ENCODE assay signal across 8 cellular contexts in genomic region chr9:135961277-135961705, GRCh38. TPM values are rescaled to one million over a fixed set of nuclear protein-coding genes. Genes with fewer than 3 reads are reported as not detected.
DNase-seq lines count a peak whose midpoint lies in the region; ATAC-seq, FAIRE-seq and TF ChIP-seq lines count a peak whose summit lies in the region.

UBAC1 (minus strand) TSS chr9:135961373; CDS start chr9:135961162, 211 bp downstream.

- peak; percentile 86 for ATAC-seq in GM21576 (IDR thresholded peaks at IDR 0.05; ENCODE audit: unreplicated experiment)
- peak; percentile 97 for ATAC-seq in mucosa of descending colon

- TF ChIP-seq EP300 in Ishikawa (IDR thresholded peaks at IDR 0.05; ENCODE audit: borderline replicate concordance) = 0 out of 2 replicates have a peak, but pooled peaks have one; percentile 15

- DNase-seq in D721Med (ENCODE audit: insufficient read length, low spot score) (peak; percentile 97), OCI-M1 (lab: John Stamatoyannopoulos, UW) (peak; percentile 97), activated T-cell treated with anti-CD3 and anti-CD28 coated beads for 4 hours (peak; percentile 91), epithelial cell of prostate (ENCODE audit: low read depth, low spot score) (peak; percentile 85), mucosa of descending colon (peak; percentile 97)
- peak; percentile 84 to 90 for DNase-seq in stimulated activated CD8-positive, alpha-beta memory T cell treated with anti-CD3 and anti-CD28 coated beads, Interleukin-4, amount 100 ng/mL, for 1 hour (ENCODE audit: low read depth in 2 of 2, low spot score in 1 of 2)

- TF ChIP-seq RAD21 in Ishikawa (IDR thresholded peaks at IDR 0.05; ENCODE audit: low read depth) = no peak

- intact Hi-C loops in mucosa of descending colon (cut with DNase I, micrococcal nuclease) = no loop called here

- peak within 1 kb of the TSS; percentile 79 for H3K4me3 ChIP-seq in mucosa of descending colon

- H3K9me3 ChIP-seq in mucosa of descending colon = no peaks in the 10 kb centered on the region

- H3K27ac ChIP-seq in epithelial cell of prostate = peak within 1 kb of the TSS; percentile 42

- TF ChIP-seq CTCF in D721Med (IDR thresholded peaks at IDR 0.05; ENCODE audit: insufficient read depth, missing control alignments) (peak; percentile 9), mucosa of descending colon (IDR thresholded peaks at IDR 0.05) (no peak)

- H3K4me1 ChIP-seq in mucosa of descending colon (ENCODE audit: low read depth) = peaks cover 6% of the 10 kb centered on the region

- no peak for FAIRE-seq in D721Med (lab: Jason Lieb, UNC)

- H3K36me3 ChIP-seq in mucosa of descending colon (ENCODE audit: low read depth) = no peaks in the 10 kb centered on the region

TF ChIP-seq in Ishikawa, 13 proteins besides CTCF, POLR2A, EP300 and RAD21:
- TF ChIP-seq, protein P1, sequence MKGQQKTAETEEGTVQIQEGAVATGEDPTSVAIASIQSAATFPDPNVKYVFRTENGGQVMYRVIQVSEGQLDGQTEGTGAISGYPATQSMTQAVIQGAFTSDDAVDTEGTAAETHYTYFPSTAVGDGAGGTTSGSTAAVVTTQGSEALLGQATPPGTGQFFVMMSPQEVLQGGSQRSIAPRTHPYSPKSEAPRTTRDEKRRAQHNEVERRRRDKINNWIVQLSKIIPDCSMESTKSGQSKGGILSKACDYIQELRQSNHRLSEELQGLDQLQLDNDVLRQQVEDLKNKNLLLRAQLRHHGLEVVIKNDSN (IDR thresholded peaks at IDR 0.05) = peak; percentile 53
- TF ChIP-seq REST (IDR thresholded peaks at IDR 0.05; ENCODE audit: low read depth) = no peak
- TF ChIP-seq, protein P2, sequence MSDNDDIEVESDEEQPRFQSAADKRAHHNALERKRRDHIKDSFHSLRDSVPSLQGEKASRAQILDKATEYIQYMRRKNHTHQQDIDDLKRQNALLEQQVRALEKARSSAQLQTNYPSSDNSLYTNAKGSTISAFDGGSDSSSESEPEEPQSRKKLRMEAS (IDR thresholded peaks at IDR 0.05) = peak; percentile 67
- TF ChIP-seq TEAD4 (IDR thresholded peaks at IDR 0.05) = no peak
- no peak for TF ChIP-seq CEBPB (IDR thresholded peaks at IDR 0.05)
- no peak for TF ChIP-seq FOXM1 (IDR thresholded peaks at IDR 0.05; ENCODE audit: borderline replicate concordance, low read depth)
- TF ChIP-seq YY1 (IDR thresholded peaks at IDR 0.05; ENCODE audit: low read depth) = no peak
- peak; percentile 90 for TF ChIP-seq CREB1 (IDR thresholded peaks at IDR 0.05; ENCODE audit: low read depth)
- TF ChIP-seq TAF1 (IDR thresholded peaks at IDR 0.05; ENCODE audit: low read depth) = no peak; the same call in 1 of the 2 replicates
- no peak for TF ChIP-seq NFIC (IDR thresholded peaks at IDR 0.05)
- no peak for TF ChIP-seq EGR1 (IDR thresholded peaks at IDR 0.05)
- TF ChIP-seq TCF12 (IDR thresholded peaks at IDR 0.05; ENCODE audit: low read depth) = 0 out of 2 replicates have a peak, but pooled peaks have one; percentile 18
- no peak for TF ChIP-seq ZBTB7A (IDR thresholded peaks at IDR 0.05; ENCODE audit: low read depth)

RNA-seq across cellular contexts. Expression of gene UBAC1, which starts in this region (rescaled TPM):
- 10 to 100 TPM; 55.5 to 70.4 (median 64.0) TPM for total RNA-seq in mucosa of descending colon

Comparison
In these comparisons a context has a peak if more than half of its experiments do, and no peak if none do; other contexts are left out.
1. Peak in every context shown above with its lines: DNase-seq, ATAC-seq, H3K4me3 ChIP-seq and H3K27ac ChIP-seq.